Comparison of ENCODE assay signal across 21 cellular contexts in genomic region chr19:43490759-43491158, GRCh38. TPM values are rescaled to one million over a fixed set of nuclear protein-coding genes. Genes with fewer than 3 reads are reported as not detected.
"Had no signal": no experiment of that assay in that cellular context is flagged by ENCODE, and none has a peak within 500 bp of the region (broad histone marks: within the 10 kb centered on the region; RNA-seq: fewer than 3 reads in every experiment).

No MANE protein-coding gene starts in this region.

- H3K9me3 ChIP-seq: SK-N-SH had no signal

- H3K27ac ChIP-seq: RWPE1 had no signal

- DNase-seq: KBM-7; NCI-H1092; NCI-H1436; NCI-H187; NCI-H2029; NCI-H2081 treated with DMSO at 0.1 percent for 48 hours; NCI-H226; NCI-H446; NCI-H510A; NCI-H524 treated with DMSO at 0.1 percent for 48 hours; NCI-H82; NK-92 treated with Interleukin-12 subunit alpha and Interleukin-12 subunit beta, amount 100 ng/mL, for 24 hours; PC-3; SHP77; SK-N-SH; SW 1271 had no signal

- ATAC-seq: Panc1, PC-3 had no signal

RNA-seq across cellular contexts. Expression of gene LYPD3, which starts 25.4 kb away (rescaled TPM):
- total RNA-seq: OCI-LY7 had no signal

RNA-seq across cellular contexts. Expression of gene ZNF575, which starts 42.2 kb away (rescaled TPM):
- total RNA-seq: LHCN-M2, PC-3, SK-MEL-5 had no signal
